ENCODE assay signal across 1 cellular context in genomic region chr19:41193420-41194156, GRCh38.
TF ChIP-seq lines count a peak whose summit lies in the region.

No MANE protein-coding gene starts in this region.

TF ChIP-seq in SK-N-SH treated with all-trans-retinoic acid at 6 μM for 48 hours, 23 proteins besides CTCF, POLR2A, EP300 and RAD21 (continued from another document):
- TF ChIP-seq, protein P1, sequence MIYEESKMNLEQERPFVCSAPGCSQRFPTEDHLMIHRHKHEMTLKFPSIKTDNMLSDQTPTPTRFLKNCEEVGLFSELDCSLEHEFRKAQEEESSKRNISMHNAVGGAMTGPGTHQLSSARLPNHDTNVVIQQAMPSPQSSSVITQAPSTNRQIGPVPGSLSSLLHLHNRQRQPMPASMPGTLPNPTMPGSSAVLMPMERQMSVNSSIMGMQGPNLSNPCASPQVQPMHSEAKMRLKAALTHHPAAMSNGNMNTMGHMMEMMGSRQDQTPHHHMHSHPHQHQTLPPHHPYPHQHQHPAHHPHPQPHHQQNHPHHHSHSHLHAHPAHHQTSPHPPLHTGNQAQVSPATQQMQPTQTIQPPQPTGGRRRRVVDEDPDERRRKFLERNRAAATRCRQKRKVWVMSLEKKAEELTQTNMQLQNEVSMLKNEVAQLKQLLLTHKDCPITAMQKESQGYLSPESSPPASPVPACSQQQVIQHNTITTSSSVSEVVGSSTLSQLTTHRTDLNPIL (CRISPR knock-in tag; IDR thresholded peaks at IDR 0.05; ENCODE audit: low read depth) = no peak
- TF ChIP-seq, protein P2, sequence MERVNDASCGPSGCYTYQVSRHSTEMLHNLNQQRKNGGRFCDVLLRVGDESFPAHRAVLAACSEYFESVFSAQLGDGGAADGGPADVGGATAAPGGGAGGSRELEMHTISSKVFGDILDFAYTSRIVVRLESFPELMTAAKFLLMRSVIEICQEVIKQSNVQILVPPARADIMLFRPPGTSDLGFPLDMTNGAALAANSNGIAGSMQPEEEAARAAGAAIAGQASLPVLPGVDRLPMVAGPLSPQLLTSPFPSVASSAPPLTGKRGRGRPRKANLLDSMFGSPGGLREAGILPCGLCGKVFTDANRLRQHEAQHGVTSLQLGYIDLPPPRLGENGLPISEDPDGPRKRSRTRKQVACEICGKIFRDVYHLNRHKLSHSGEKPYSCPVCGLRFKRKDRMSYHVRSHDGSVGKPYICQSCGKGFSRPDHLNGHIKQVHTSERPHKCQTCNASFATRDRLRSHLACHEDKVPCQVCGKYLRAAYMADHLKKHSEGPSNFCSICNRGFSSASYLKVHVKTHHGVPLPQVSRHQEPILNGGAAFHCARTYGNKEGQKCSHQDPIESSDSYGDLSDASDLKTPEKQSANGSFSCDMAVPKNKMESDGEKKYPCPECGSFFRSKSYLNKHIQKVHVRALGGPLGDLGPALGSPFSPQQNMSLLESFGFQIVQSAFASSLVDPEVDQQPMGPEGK (CRISPR knock-in tag; IDR thresholded peaks at IDR 0.05; ENCODE audit: borderline replicate concordance) = no peak
- TF ChIP-seq, protein P3, sequence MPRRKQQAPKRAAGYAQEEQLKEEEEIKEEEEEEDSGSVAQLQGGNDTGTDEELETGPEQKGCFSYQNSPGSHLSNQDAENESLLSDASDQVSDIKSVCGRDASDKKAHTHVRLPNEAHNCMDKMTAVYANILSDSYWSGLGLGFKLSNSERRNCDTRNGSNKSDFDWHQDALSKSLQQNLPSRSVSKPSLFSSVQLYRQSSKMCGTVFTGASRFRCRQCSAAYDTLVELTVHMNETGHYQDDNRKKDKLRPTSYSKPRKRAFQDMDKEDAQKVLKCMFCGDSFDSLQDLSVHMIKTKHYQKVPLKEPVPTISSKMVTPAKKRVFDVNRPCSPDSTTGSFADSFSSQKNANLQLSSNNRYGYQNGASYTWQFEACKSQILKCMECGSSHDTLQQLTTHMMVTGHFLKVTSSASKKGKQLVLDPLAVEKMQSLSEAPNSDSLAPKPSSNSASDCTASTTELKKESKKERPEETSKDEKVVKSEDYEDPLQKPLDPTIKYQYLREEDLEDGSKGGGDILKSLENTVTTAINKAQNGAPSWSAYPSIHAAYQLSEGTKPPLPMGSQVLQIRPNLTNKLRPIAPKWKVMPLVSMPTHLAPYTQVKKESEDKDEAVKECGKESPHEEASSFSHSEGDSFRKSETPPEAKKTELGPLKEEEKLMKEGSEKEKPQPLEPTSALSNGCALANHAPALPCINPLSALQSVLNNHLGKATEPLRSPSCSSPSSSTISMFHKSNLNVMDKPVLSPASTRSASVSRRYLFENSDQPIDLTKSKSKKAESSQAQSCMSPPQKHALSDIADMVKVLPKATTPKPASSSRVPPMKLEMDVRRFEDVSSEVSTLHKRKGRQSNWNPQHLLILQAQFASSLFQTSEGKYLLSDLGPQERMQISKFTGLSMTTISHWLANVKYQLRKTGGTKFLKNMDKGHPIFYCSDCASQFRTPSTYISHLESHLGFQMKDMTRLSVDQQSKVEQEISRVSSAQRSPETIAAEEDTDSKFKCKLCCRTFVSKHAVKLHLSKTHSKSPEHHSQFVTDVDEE (CRISPR knock-in tag; IDR thresholded peaks at IDR 0.05) = no peak
